In the genomic region with DNA sequence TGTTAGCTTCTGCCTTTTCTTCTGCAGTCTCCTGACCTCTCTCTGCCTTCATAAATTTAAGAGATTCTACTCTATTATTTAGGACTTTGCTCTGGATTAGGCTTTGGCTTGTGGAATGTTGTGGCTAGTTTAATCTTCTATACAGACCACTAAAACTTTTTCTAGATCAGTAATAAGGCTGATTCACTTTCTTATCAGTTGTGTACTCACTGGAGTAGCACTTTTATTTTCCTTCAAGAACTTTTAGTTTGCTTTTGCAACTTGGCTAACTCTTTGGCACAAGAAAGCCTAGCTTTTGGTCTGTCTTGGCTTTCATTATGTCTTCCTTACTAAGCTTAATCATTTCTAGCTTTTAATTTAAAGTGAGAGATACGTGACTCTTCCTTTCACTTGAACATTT, we compare ENCODE assay signal across 22 cellular contexts.
DNase-seq lines count a peak whose midpoint lies in the region; ATAC-seq and TF ChIP-seq lines count a peak whose summit lies in the region.
"Had no signal": no experiment of that assay in that cellular context is flagged by ENCODE, and none has a peak within 500 bp of the region (broad histone marks: within the 10 kb centered on the region; RNA-seq: fewer than 3 reads in every experiment).

No MANE protein-coding gene starts in this region.

- H3K79me2 ChIP-seq in GM23248 (ENCODE audit: insufficient read depth) (no peaks in the 10 kb centered on the region), smooth muscle cell (ENCODE audit: low read depth) (no peaks in the 10 kb centered on the region)

- H3K27ac ChIP-seq in GM23248 (no peak overlapping the region), smooth muscle cell (ENCODE audit: low read depth) (peak overlapping the region; percentile 36), tibial nerve (no peak overlapping the region)
- H3K27ac ChIP-seq: adrenal gland, SK-N-MC had no signal

- H3K9me3 ChIP-seq in GM23248 (ENCODE audit: low read depth) (no peaks in the 10 kb centered on the region), smooth muscle cell (replicated peaks; ENCODE audit: low read depth) (no peaks in the 10 kb centered on the region), tibial nerve (no peaks in the 10 kb centered on the region)
- H3K9me3 ChIP-seq: adrenal gland had no signal

- TF ChIP-seq CTCF in WTC11 (IDR thresholded peaks at IDR 0.05) (no peak), fibroblast of villous mesenchyme (IDR thresholded peaks at IDR 0.05; ENCODE audit: insufficient read depth, low read depth, low read length) (no peak), smooth muscle cell (IDR thresholded peaks at IDR 0.05; ENCODE audit: borderline replicate concordance, insufficient read depth, poor library complexity, severe bottlenecking) (no peak), tibial nerve (IDR thresholded peaks at IDR 0.05) (no peak)

- no peak for TF ChIP-seq POLR2A in tibial nerve (IDR thresholded peaks at IDR 0.05)

- H3K27me3 ChIP-seq in GM23248 (replicated peaks; ENCODE audit: insufficient read depth) (no peaks in the 10 kb centered on the region; the same call in 1 of the 2 replicates), smooth muscle cell (ENCODE audit: low read depth) (no peaks in the 10 kb centered on the region), tibial nerve (no peaks in the 10 kb centered on the region)
- H3K27me3 ChIP-seq: adrenal gland had no signal

- H3K4me2 ChIP-seq in GM23248 (ENCODE audit: unreplicated experiment) (no peak overlapping the region), smooth muscle cell (peak overlapping the region; percentile 57)

- 0 out of 2 replicates have a peak, but pooled peaks cover 5% of the 10 kb centered on the region for H3K9me2 ChIP-seq in GM23248 (ENCODE audit: insufficient read depth)

- H4K20me1 ChIP-seq in GM23248 (ENCODE audit: insufficient read depth) (no peaks in the 10 kb centered on the region), smooth muscle cell (ENCODE audit: low read depth) (peaks cover 27% of the 10 kb centered on the region)

- WGBS in GM23248 (ENCODE audit: low coverage in 1 of 2, low lambda C conversion rate in 2 of 2, missing lambda C conversion rate in 2 of 2), 2 experiments: 59 to 68% methylated on average over 1 of the region's 1 CpG
- 69% methylated on average over 1 of the region's 1 CpG for WGBS in smooth muscle cell (ENCODE audit: low lambda C conversion rate)
- WGBS in tibial nerve, 2 donors: 78% methylated on average over 1 of the region's 1 CpG

- H3K4me3 ChIP-seq in GM23248 (no peak overlapping the region), fibroblast of villous mesenchyme (ENCODE audit: low read depth, low read length) (no peak overlapping the region), smooth muscle cell (no peak overlapping the region), tibial nerve (no peak overlapping the region)
- H3K4me3 ChIP-seq: adrenal gland, SK-N-MC had no signal

- no peak overlapping the region for H2AFZ ChIP-seq in GM23248
- no peak overlapping the region for H2AFZ ChIP-seq in smooth muscle cell (ENCODE audit: low read depth)

- peaks cover 8% of the 10 kb centered on the region for H3K4me1 Mint-ChIP-seq in WTC11
- H3K4me1 Mint-ChIP-seq: activated CD4-positive, alpha-beta T cell treated with anti-CD3 and anti-CD28 coated beads, Interleukin-2, amount 10 ng/mL, durations not matched to agents 24 days and 14 days; memory B cell had no signal

- no peak overlapping the region for H3K4me3 Mint-ChIP-seq in WTC11
- H3K4me3 Mint-ChIP-seq: activated CD4-positive, alpha-beta T cell treated with anti-CD3 and anti-CD28 coated beads, Interleukin-2, amount 10 ng/mL, durations not matched to agents 24 days and 14 days; CD4-positive, alpha-beta T cell; memory B cell had no signal

- no peaks in the 10 kb centered on the region for H3K36me3 ChIP-seq in GM23248 (ENCODE audit: low read depth)
- no peaks in the 10 kb centered on the region for H3K36me3 ChIP-seq in smooth muscle cell (ENCODE audit: low read depth)
- no peaks in the 10 kb centered on the region for H3K36me3 ChIP-seq in tibial nerve
- H3K36me3 ChIP-seq: adrenal gland had no signal

- POLR2A ChIA-PET in WTC11 (lab: Charles Lee): no interaction called here

- no peak for ATAC-seq in WTC11

- TF ChIP-seq EP300 in tibial nerve (IDR thresholded peaks at IDR 0.05): no peak

- peaks cover 26% of the 10 kb centered on the region for H3K36me3 Mint-ChIP-seq in WTC11

- CTCF ChIA-PET in WTC11 (lab: Charles Lee): no interaction called here

- DNase-seq in GM23248 (peak; percentile 28), WTC11 (ENCODE audit: low spot score) (no peak), fibroblast of villous mesenchyme (ENCODE audit: low read depth) (peak; percentile 18), smooth muscle cell (lab: John Stamatoyannopoulos, UW; ENCODE audit: unreplicated experiment) (no peak), tibial nerve (ENCODE audit: low spot score in 2 of 2) (no peak), NOMO-1 (lab: John Stamatoyannopoulos, UW; ENCODE audit: unreplicated experiment in 2 of 2) (no peak)
- no peak for DNase-seq in effector CD8-positive, alpha-beta T cell (lab: John Stamatoyannopoulos, UW)
- DNase-seq: activated CD4-positive, alpha-beta T cell treated with anti-CD3 and anti-CD28 coated beads, Interleukin-2, amount 10 ng/mL, durations not matched to agents 24 days and 14 days; activated naive CD4-positive, alpha-beta T cell; activated T-cell treated with anti-CD3 and anti-CD28 coated beads, Interleukin-2, amount 50 U/mL, for 48 hours; adrenal gland; caudate nucleus; CD4-positive, alpha-beta T cell; dermis blood vessel endothelial cell; glutamatergic neuron; KBM-7; NCI-H146; NCI-H2171 treated with DMSO at 0.1 percent for 48 hours; NCI-H526; T-helper 2 cell had no signal

- H3K27me3 Mint-ChIP-seq in WTC11 (ENCODE audit: low read depth): no peaks in the 10 kb centered on the region
- H3K27me3 Mint-ChIP-seq: activated CD4-positive, alpha-beta T cell treated with anti-CD3 and anti-CD28 coated beads, Interleukin-2, amount 10 ng/mL, durations not matched to agents 24 days and 14 days had no signal

- 0 out of 2 replicates have a peak overlapping the region, but pooled peaks have one; percentile 15 for H3K27ac Mint-ChIP-seq in WTC11
- H3K27ac Mint-ChIP-seq: activated CD4-positive, alpha-beta T cell treated with anti-CD3 and anti-CD28 coated beads, Interleukin-2, amount 10 ng/mL, durations not matched to agents 24 days and 14 days; CD4-positive, alpha-beta T cell; memory B cell had no signal

- H3K4me1 ChIP-seq in GM23248 (ENCODE audit: insufficient read depth) (peaks cover 6% of the 10 kb centered on the region; the same call in 1 of the 2 replicates), smooth muscle cell (ENCODE audit: low read depth) (no peaks in the 10 kb centered on the region), tibial nerve (no peaks in the 10 kb centered on the region)
- H3K4me1 ChIP-seq: adrenal gland had no signal

- H3F3A ChIP-seq in GM23248 (ENCODE audit: insufficient read depth) (no peaks in the 10 kb centered on the region; the same call in 1 of the 2 replicates), smooth muscle cell (ENCODE audit: low read depth) (no peaks in the 10 kb centered on the region)

- H3K9ac ChIP-seq in GM23248 (no peak overlapping the region), smooth muscle cell (ENCODE audit: low read depth) (no peak overlapping the region)

- in situ Hi-C loops in GM23248 (cut with MboI): no loop called here

- peaks cover 26% of the 10 kb centered on the region for H3K9me3 Mint-ChIP-seq in WTC11
- H3K9me3 Mint-ChIP-seq: activated CD4-positive, alpha-beta T cell treated with anti-CD3 and anti-CD28 coated beads, Interleukin-2, amount 10 ng/mL, durations not matched to agents 24 days and 14 days; CD4-positive, alpha-beta T cell had no signal

TF ChIP-seq in WTC11, 78 proteins besides CTCF, POLR2A, EP300 and RAD21 (continues in another document):
- TF ChIP-seq ERG (CRISPR knock-in tag; IDR thresholded peaks at IDR 0.05) (no peak), JUN (CRISPR knock-in tag; IDR thresholded peaks at IDR 0.05) (no peak), HMGA2 (CRISPR knock-in tag; IDR thresholded peaks at IDR 0.05) (no peak), TCF7 (CRISPR knock-in tag; IDR thresholded peaks at IDR 0.05; ENCODE audit: low read depth) (no peak)
- TF ChIP-seq, protein P1, sequence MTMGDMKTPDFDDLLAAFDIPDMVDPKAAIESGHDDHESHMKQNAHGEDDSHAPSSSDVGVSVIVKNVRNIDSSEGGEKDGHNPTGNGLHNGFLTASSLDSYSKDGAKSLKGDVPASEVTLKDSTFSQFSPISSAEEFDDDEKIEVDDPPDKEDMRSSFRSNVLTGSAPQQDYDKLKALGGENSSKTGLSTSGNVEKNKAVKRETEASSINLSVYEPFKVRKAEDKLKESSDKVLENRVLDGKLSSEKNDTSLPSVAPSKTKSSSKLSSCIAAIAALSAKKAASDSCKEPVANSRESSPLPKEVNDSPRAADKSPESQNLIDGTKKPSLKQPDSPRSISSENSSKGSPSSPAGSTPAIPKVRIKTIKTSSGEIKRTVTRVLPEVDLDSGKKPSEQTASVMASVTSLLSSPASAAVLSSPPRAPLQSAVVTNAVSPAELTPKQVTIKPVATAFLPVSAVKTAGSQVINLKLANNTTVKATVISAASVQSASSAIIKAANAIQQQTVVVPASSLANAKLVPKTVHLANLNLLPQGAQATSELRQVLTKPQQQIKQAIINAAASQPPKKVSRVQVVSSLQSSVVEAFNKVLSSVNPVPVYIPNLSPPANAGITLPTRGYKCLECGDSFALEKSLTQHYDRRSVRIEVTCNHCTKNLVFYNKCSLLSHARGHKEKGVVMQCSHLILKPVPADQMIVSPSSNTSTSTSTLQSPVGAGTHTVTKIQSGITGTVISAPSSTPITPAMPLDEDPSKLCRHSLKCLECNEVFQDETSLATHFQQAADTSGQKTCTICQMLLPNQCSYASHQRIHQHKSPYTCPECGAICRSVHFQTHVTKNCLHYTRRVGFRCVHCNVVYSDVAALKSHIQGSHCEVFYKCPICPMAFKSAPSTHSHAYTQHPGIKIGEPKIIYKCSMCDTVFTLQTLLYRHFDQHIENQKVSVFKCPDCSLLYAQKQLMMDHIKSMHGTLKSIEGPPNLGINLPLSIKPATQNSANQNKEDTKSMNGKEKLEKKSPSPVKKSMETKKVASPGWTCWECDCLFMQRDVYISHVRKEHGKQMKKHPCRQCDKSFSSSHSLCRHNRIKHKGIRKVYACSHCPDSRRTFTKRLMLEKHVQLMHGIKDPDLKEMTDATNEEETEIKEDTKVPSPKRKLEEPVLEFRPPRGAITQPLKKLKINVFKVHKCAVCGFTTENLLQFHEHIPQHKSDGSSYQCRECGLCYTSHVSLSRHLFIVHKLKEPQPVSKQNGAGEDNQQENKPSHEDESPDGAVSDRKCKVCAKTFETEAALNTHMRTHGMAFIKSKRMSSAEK (CRISPR knock-in tag; IDR thresholded peaks at IDR 0.05; ENCODE audit: borderline replicate concordance): no peak

Comparison
In these comparisons a context has a peak if more than half of its experiments do, and no peak if none do; other contexts are left out.
1. DNase-seq: peak in GM23248 (single experiment) and fibroblast of villous mesenchyme (single experiment); none in WTC11 (single experiment), smooth muscle cell (single experiment), tibial nerve (0 of 2), effector CD8-positive, alpha-beta T cell (single experiment) and NOMO-1 (0 of 2).